In genomic region chr14:37869633-37870032, GRCh38 we compare ENCODE assay signal across 20 cellular contexts.
"Had no signal": no experiment of that assay in that cellular context is flagged by ENCODE, and none has a peak within 500 bp of the region (broad histone marks: within the 10 kb centered on the region; RNA-seq: fewer than 3 reads in every experiment).

No MANE protein-coding gene starts in this region.

- H3K4me3 Mint-ChIP-seq: dendritic cell treated with granulocyte-macrophage colony-stimulating factor and Interleukin-4, amounts not matched to agents 40 ng/mL and 50 ng/mL, for 4 days; effector memory CD8-positive, alpha-beta T cell; naive thymus-derived CD8-positive, alpha-beta T cell had no signal

- DNase-seq: effector memory CD8-positive, alpha-beta T cell; esophagus squamous epithelium; foreskin fibroblast; glutamatergic neuron; islet precursor cell; mammary epithelial cell; mucosa of descending colon; naive thymus-derived CD8-positive, alpha-beta T cell; posterior cingulate gyrus; small intestine; stimulated activated CD4-positive, alpha-beta T cell treated with anti-CD3 and anti-CD28 coated beads, Interleukin-12 subunit alpha, Interleukin-12 subunit beta, amount 100 ng/mL, for 4 hours; stimulated activated naive CD4-positive, alpha-beta T cell; stomach; substantia nigra; transverse colon had no signal

- H3K36me3 Mint-ChIP-seq: naive thymus-derived CD8-positive, alpha-beta T cell had no signal

- H3K27ac ChIP-seq: esophagus squamous epithelium, gastroesophageal sphincter, neutrophil, right atrium auricular region, stomach, thoracic aorta, transverse colon had no signal

- H3K9me3 Mint-ChIP-seq: dendritic cell treated with granulocyte-macrophage colony-stimulating factor and Interleukin-4, amounts not matched to agents 40 ng/mL and 50 ng/mL, for 4 days; effector memory CD8-positive, alpha-beta T cell; naive thymus-derived CD8-positive, alpha-beta T cell had no signal

- H3K27ac Mint-ChIP-seq: dendritic cell treated with granulocyte-macrophage colony-stimulating factor and Interleukin-4, amounts not matched to agents 40 ng/mL and 50 ng/mL, for 4 days; effector memory CD8-positive, alpha-beta T cell; naive thymus-derived CD8-positive, alpha-beta T cell had no signal

- H3K27me3 Mint-ChIP-seq: dendritic cell treated with granulocyte-macrophage colony-stimulating factor and Interleukin-4, amounts not matched to agents 40 ng/mL and 50 ng/mL, for 4 days had no signal

- ATAC-seq: effector memory CD8-positive, alpha-beta T cell; gastroesophageal sphincter; mucosa of descending colon; naive thymus-derived CD8-positive, alpha-beta T cell had no signal
